ENCODE assay signal across 31 cellular contexts in the genomic region with DNA sequence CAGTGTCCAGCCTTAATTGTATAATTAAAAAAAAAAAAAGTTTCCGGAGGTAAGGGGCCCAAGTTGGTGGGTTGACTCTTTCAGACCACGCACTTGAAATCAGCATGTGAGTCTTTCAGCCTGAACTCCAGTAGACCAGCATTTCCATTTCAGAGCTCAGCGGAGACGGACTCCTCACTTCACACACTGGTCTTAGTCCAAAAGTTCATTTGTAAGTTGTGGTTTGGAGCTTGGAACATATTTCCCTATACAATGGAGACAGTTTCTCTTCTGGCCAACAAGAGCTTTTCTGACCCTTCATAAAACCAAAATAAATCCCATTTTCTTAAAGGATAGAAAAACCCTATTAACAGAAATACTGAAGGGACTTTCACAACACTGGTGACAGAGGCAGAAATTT.
"Had no signal": no experiment of that assay in that cellular context is flagged by ENCODE, and none has a peak within 500 bp of the region (broad histone marks: within the 10 kb centered on the region; RNA-seq: fewer than 3 reads in every experiment).

No MANE protein-coding gene starts in this region.

- H3K27me3 ChIP-seq: adrenal gland, brain microvascular endothelial cell, dorsolateral prefrontal cortex, heart left ventricle had no signal

- H3K4me3 ChIP-seq: adrenal gland, coronary artery, dorsolateral prefrontal cortex, heart left ventricle had no signal

- DNase-seq: activated B cell treated with CpG ODN at 0.5 μM for 24 hours; activated CD4-positive, alpha-beta T cell treated with anti-CD3 and anti-CD28 coated beads for 48 hours; activated CD4-positive, alpha-beta T cell treated with anti-CD3 and anti-CD28 coated beads, Interleukin-2, amount 50 U/mL, for 1 hour; activated CD4-positive, alpha-beta T cell treated with anti-CD3 and anti-CD28 coated beads, Interleukin-2, amount 50 U/mL, for 48 hours; activated CD8-positive, alpha-beta memory T cell treated with anti-CD3 and anti-CD28 coated beads, Interleukin-2, amount 10 ng/mL, durations not matched to agents 7 days and 5 days; activated CD8-positive, alpha-beta memory T cell treated with anti-CD3 and anti-CD28 coated beads, Interleukin-2, amount 50 U/mL, for 4 hours; activated CD8-positive, alpha-beta T cell treated with anti-CD3 and anti-CD28 coated beads, Interleukin-2, amount 10 ng/mL, durations not matched to agents 7 days and 5 days; activated effector memory CD4-positive, alpha-beta T cell treated with anti-CD3 and anti-CD28 coated beads, Interleukin-2, amount 50 U/mL, for 16 hours; activated naive CD4-positive, alpha-beta T cell treated with anti-CD3 and anti-CD28 coated beads for 36 hours; activated naive CD8-positive, alpha-beta T cell treated with anti-CD3 and anti-CD28 coated beads for 36 hours; activated naive CD8-positive, alpha-beta T cell treated with anti-CD3 and anti-CD28 coated beads, Interleukin-2, amount 50 U/mL, for 24 hours; activated T-cell treated with anti-CD3 and anti-CD28 coated beads, Interleukin-2, amount 50 U/mL, for 1 hour; activated T-cell treated with anti-CD3 and anti-CD28 coated beads, Interleukin-2, amount 50 U/mL, for 48 hours; adrenal gland; amygdala; aorta; brain microvascular endothelial cell; dorsolateral prefrontal cortex; effector memory CD4-positive, alpha-beta T cell; endodermal cell; foreskin fibroblast; heart left ventricle; T-helper 1 cell; T-helper 17 cell; T1000; WERI-Rb-1 had no signal

- FAIRE-seq: bronchial epithelial cell, frontal cortex had no signal

- ATAC-seq: activated CD4-positive, CD25-positive, alpha-beta regulatory T cell treated with anti-CD3 and anti-CD28 coated beads, Interleukin-2, amount 50 U/mL, for 24 hours; activated CD8-positive, alpha-beta memory T cell treated with anti-CD3 and anti-CD28 coated beads, Interleukin-2, amount 10 ng/mL, durations not matched to agents 7 days and 5 days; activated CD8-positive, alpha-beta T cell treated with anti-CD3 and anti-CD28 coated beads, Interleukin-2, amount 10 ng/mL, durations not matched to agents 7 days and 5 days; activated naive CD8-positive, alpha-beta T cell treated with anti-CD3 and anti-CD28 coated beads, Interleukin-2, amount 50 U/mL, for 24 hours; esophagus mucosa; heart left ventricle; T-helper 17 cell had no signal

- H3K27ac ChIP-seq: adrenal gland, brain microvascular endothelial cell, coronary artery, dorsolateral prefrontal cortex, heart left ventricle, WERI-Rb-1 had no signal

- H3K9me3 ChIP-seq: adrenal gland, heart left ventricle had no signal

- H3K36me3 ChIP-seq: adrenal gland, brain microvascular endothelial cell, heart left ventricle, WERI-Rb-1 had no signal
